ENCODE assay signal across 10 cellular contexts in the genomic region with DNA sequence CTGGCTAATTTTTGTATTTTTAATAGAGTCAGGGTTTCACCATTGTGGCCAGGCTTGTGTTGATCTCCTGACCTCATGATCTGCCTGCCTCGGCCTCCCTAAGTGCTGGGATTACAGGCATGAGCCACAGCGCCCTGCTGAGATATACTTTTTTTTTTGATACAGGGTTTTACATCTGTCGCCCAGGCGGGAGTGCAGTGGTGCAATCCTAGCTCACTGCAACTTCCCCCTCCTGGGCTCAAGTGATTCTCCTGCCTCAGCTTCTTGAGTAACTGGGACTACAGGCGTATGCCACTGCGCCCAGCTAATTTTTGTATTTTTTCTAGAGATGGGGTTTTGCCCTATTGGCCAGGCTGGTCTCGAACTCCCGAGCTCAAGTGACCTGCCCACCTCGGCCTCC. TPM values are rescaled to one million over a fixed set of nuclear protein-coding genes. Genes with fewer than 3 reads are reported as not detected.
DNase-seq lines count a peak whose midpoint lies in the region; ATAC-seq and TF ChIP-seq lines count a peak whose summit lies in the region.
"Had no signal": no experiment of that assay in that cellular context is flagged by ENCODE, and none has a peak within 500 bp of the region (broad histone marks: within the 10 kb centered on the region; RNA-seq: fewer than 3 reads in every experiment).

No MANE protein-coding gene starts in this region.

- H3K9me3 Mint-ChIP-seq in natural killer cell (no peaks in the 10 kb centered on the region), endothelial cell (ENCODE audit: unreplicated experiment) (no peaks in the 10 kb centered on the region), type B pancreatic cell (no peaks in the 10 kb centered on the region)
- no peaks in the 10 kb centered on the region for H3K9me3 Mint-ChIP-seq in natural killer cell treated with Interleukin-12 subunit alpha and Interleukin-12 subunit beta and Interleukin-15 and Interleukin-18, amount 100 ng/mL, for 72 hours

- intact Hi-C loops in natural killer cell (cut with micrococcal nuclease) = loop anchor here (5.0 kb wide), 1 partner anchor 45 kb away; a partner anchor contains a TSS

- H3K27ac ChIP-seq in suprapubic skin = no peak overlapping the region

- no peak overlapping the region for H3K27ac Mint-ChIP-seq in natural killer cell
- H3K27ac Mint-ChIP-seq in natural killer cell treated with Interleukin-12 subunit alpha and Interleukin-12 subunit beta and Interleukin-15 and Interleukin-18, amount 100 ng/mL, for 72 hours = no peak overlapping the region
- no peak overlapping the region for H3K27ac Mint-ChIP-seq in endothelial cell (ENCODE audit: unreplicated experiment)
- H3K27ac Mint-ChIP-seq in type B pancreatic cell = no peak overlapping the region

- WGBS in suprapubic skin = 85% methylated on average over 9 of the region's 9 CpGs

- H3K27me3 Mint-ChIP-seq in natural killer cell (ENCODE audit: low read depth in 2 of 2) (no peaks in the 10 kb centered on the region), endothelial cell (ENCODE audit: unreplicated experiment) (peaks cover 7% of the 10 kb centered on the region), type B pancreatic cell (no peaks in the 10 kb centered on the region)
- H3K27me3 Mint-ChIP-seq in natural killer cell treated with Interleukin-12 subunit alpha and Interleukin-12 subunit beta and Interleukin-15 and Interleukin-18, amount 100 ng/mL, for 72 hours = no peaks in the 10 kb centered on the region

- no peaks in the 10 kb centered on the region for H3K27me3 ChIP-seq in suprapubic skin

- H3K4me1 Mint-ChIP-seq in natural killer cell = peaks cover 16 to 26% of the 10 kb centered on the region in 2 donors
- peaks cover 12 to 19% of the 10 kb centered on the region in 2 donors for H3K4me1 Mint-ChIP-seq in natural killer cell treated with Interleukin-12 subunit alpha and Interleukin-12 subunit beta and Interleukin-15 and Interleukin-18, amount 100 ng/mL, for 72 hours (ENCODE audit: low read depth in 2 of 2)
- peaks cover 25% of the 10 kb centered on the region for H3K4me1 Mint-ChIP-seq in endothelial cell (ENCODE audit: unreplicated experiment)
- H3K4me1 Mint-ChIP-seq in type B pancreatic cell (ENCODE audit: unreplicated experiment) = peaks cover 8% of the 10 kb centered on the region

- no peak for TF ChIP-seq EP300 in suprapubic skin (IDR thresholded peaks at IDR 0.05)

- TF ChIP-seq POLR2A in suprapubic skin (IDR thresholded peaks at IDR 0.05) = no peak

- H3K4me3 Mint-ChIP-seq in natural killer cell (peak overlapping the region; percentile 58), endothelial cell (ENCODE audit: unreplicated experiment) (peak overlapping the region; percentile 90), type B pancreatic cell (peak overlapping the region; percentile 47)
- H3K4me3 Mint-ChIP-seq in natural killer cell treated with Interleukin-12 subunit alpha and Interleukin-12 subunit beta and Interleukin-15 and Interleukin-18, amount 100 ng/mL, for 72 hours = no peak overlapping the region

- H3K36me3 ChIP-seq in suprapubic skin = peaks cover 38% of the 10 kb centered on the region

- TF ChIP-seq CTCF in natural killer cell (IDR thresholded peaks at IDR 0.05) (no peak), endothelial cell (IDR thresholded peaks at IDR 0.05; ENCODE audit: unreplicated experiment) (no peak), type B pancreatic cell (conservative IDR thresholded peaks at IDR 0.05) (no peak), suprapubic skin (IDR thresholded peaks at IDR 0.05) (no peak)

- DNase-seq in natural killer cell = no peak
- DNase-seq in natural killer cell treated with Interleukin-12 subunit alpha and Interleukin-12 subunit beta and Interleukin-15 and Interleukin-18, amount 100 ng/mL, for 72 hours (ENCODE audit: low spot score) = no peak
- DNase-seq in SKM-1 treated with dmso at 0.1 percent for 144 hours (lab: John Stamatoyannopoulos, UW; ENCODE audit: unreplicated experiment) = peak; percentile 48
- no peak for DNase-seq in endothelial cell (ENCODE audit: low spot score)
- no peak for DNase-seq in type B pancreatic cell (ENCODE audit: extremely low spot score, unreplicated experiment)
- DNase-seq in suprapubic skin (ENCODE audit: low spot score in 2 of 2) = no peak
- DNase-seq: NCI-H2081; stimulated activated CD4-positive, alpha-beta T cell treated with anti-CD3 and anti-CD28 coated beads, Interleukin-4, amount 100 ng/mL, for 4 hours had no signal

- no peak overlapping the region for H3K4me3 ChIP-seq in suprapubic skin

- peaks cover 46% of the 10 kb centered on the region for H3K4me1 ChIP-seq in suprapubic skin

- H3K36me3 Mint-ChIP-seq in natural killer cell (peaks cover 6% of the 10 kb centered on the region), endothelial cell (ENCODE audit: low read depth, unreplicated experiment) (peaks cover 21% of the 10 kb centered on the region), type B pancreatic cell (peaks cover 6% of the 10 kb centered on the region)
- H3K36me3 Mint-ChIP-seq in natural killer cell treated with Interleukin-12 subunit alpha and Interleukin-12 subunit beta and Interleukin-15 and Interleukin-18, amount 100 ng/mL, for 72 hours = no peaks in the 10 kb centered on the region

- no peaks in the 10 kb centered on the region for H3K9me3 ChIP-seq in suprapubic skin

- ATAC-seq in natural killer cell (no peak), GM21360 (IDR thresholded peaks at IDR 0.05; ENCODE audit: unreplicated experiment) (no peak), HG02852 (IDR thresholded peaks at IDR 0.05; ENCODE audit: unreplicated experiment) (no peak)
- ATAC-seq in natural killer cell treated with Interleukin-12 subunit alpha and Interleukin-12 subunit beta and Interleukin-15 and Interleukin-18, amount 100 ng/mL, for 72 hours = no peak

RNA-seq across cellular contexts. Expression of a gene that starts 2.0 kb away (rescaled TPM):
- 10 to 100 TPM; 39.0 to 55.4 (median 43.7) TPM for total RNA-seq in natural killer cell
- 100 to 1,000 TPM in 1 of 2 donors, 10 to 100 TPM in 1; 53.9 to 122 TPM for total RNA-seq in natural killer cell treated with Interleukin-12 subunit alpha and Interleukin-12 subunit beta and Interleukin-15 and Interleukin-18, amount 100 ng/mL, for 72 hours
- total RNA-seq in endothelial cell (ENCODE audit: unreplicated experiment) = 257 TPM
- total RNA-seq in type B pancreatic cell (ENCODE audit: low replicate concordance) = 69.7 and 73.7 TPM in 2 replicates
- 10 to 100 TPM; 52.4 to 83.8 (median 60.7) TPM for total RNA-seq in suprapubic skin

RNA-seq across cellular contexts. Expression of a gene that starts 46.0 kb away (rescaled TPM):
- total RNA-seq in natural killer cell (10 to 100 TPM; 52.9 to 58.1 (median 57.8) TPM), endothelial cell (ENCODE audit: unreplicated experiment) (184 TPM), type B pancreatic cell (ENCODE audit: low replicate concordance) (94.9 and 103 TPM in 2 replicates), suprapubic skin (100 to 1,000 TPM in 1 of 4 donors, 10 to 100 TPM in 3; 58.0 to 108 (median 92.9) TPM)
- total RNA-seq in natural killer cell treated with Interleukin-12 subunit alpha and Interleukin-12 subunit beta and Interleukin-15 and Interleukin-18, amount 100 ng/mL, for 72 hours = 10 to 100 TPM; 42.8 to 64.6 TPM
